In the genomic region with DNA sequence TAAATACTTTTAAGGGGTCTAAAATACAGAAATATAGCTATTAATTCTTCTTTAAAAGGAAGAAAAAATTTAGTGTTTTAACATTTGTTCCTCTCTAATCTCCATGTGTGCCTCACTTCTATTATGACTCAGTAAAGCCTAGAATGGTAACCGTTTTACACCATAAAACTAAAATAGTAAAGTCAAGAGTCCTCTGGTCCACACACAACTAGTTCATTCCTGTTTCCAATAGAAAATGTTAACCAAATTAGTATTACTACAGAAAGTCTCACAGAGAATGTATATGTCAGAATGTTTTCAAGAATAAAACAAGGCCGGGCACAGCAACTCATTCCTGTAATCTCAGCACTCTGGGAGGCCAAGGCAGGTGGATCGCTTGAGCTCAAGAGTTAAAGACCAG, we compare ENCODE assay signal across 26 cellular contexts. TPM values are rescaled to one million over a fixed set of nuclear protein-coding genes. Genes with fewer than 3 reads are reported as not detected.
DNase-seq lines count a peak whose midpoint lies in the region; ATAC-seq and FAIRE-seq lines count a peak whose summit lies in the region.
"Had no signal": no experiment of that assay in that cellular context is flagged by ENCODE, and none has a peak within 500 bp of the region (broad histone marks: within the 10 kb centered on the region; RNA-seq: fewer than 3 reads in every experiment).

No MANE protein-coding gene starts in this region.

- no peak overlapping the region for H3K4me3 Mint-ChIP-seq in stimulated activated effector memory CD8-positive, alpha-beta T cell treated with anti-CD3 and anti-CD28 coated beads, Interleukin-12 subunit alpha, Interleukin-12 subunit beta, amount 100 ng/mL, for 72 hours
- H3K4me3 Mint-ChIP-seq: activated naive CD8-positive, alpha-beta T cell treated with anti-CD3 and anti-CD28 coated beads for 36 hours; T-helper 17 cell had no signal

- ATAC-seq in activated naive CD4-positive, alpha-beta T cell treated with anti-CD3 and anti-CD28 coated beads, Interleukin-2, amount 50 U/mL, for 72 hours, result peak; percentile 68 to 97
- ATAC-seq in GM18870 (IDR thresholded peaks at IDR 0.05; ENCODE audit: unreplicated experiment) (peak; percentile 62), HG02973 (IDR thresholded peaks at IDR 0.05; ENCODE audit: unreplicated experiment) (peak; percentile 71)
- ATAC-seq in stimulated activated effector memory CD8-positive, alpha-beta T cell treated with anti-CD3 and anti-CD28 coated beads, Interleukin-12 subunit alpha, Interleukin-12 subunit beta, amount 100 ng/mL, for 72 hours, result peak; percentile 87
- ATAC-seq: HCT116, left colon, PC-3, T-helper 17 cell had no signal

- no peaks in the 10 kb centered on the region for H3K9me3 Mint-ChIP-seq in activated naive CD4-positive, alpha-beta T cell treated with anti-CD3 and anti-CD28 coated beads, Interleukin-2, amount 50 U/mL, for 72 hours
- no peaks in the 10 kb centered on the region for H3K9me3 Mint-ChIP-seq in stimulated activated effector memory CD8-positive, alpha-beta T cell treated with anti-CD3 and anti-CD28 coated beads, Interleukin-12 subunit alpha, Interleukin-12 subunit beta, amount 100 ng/mL, for 72 hours
- H3K9me3 Mint-ChIP-seq: activated naive CD8-positive, alpha-beta T cell treated with anti-CD3 and anti-CD28 coated beads for 36 hours; activated T-helper 2 cell treated with anti-CD3 and anti-CD28 coated beads, Interferon-gamma antibody, Interleukin-2, Interleukin-4, amounts not matched to agents 10 μg/mL and 5 μg/mL and 100 μg/mL, durations not matched to agents 14 hours and 24 hours and 36 hours had no signal

- H3K4me1 Mint-ChIP-seq in stimulated activated effector memory CD8-positive, alpha-beta T cell treated with anti-CD3 and anti-CD28 coated beads, Interleukin-12 subunit alpha, Interleukin-12 subunit beta, amount 100 ng/mL, for 72 hours, result peaks cover 58% of the 10 kb centered on the region

- FAIRE-seq in frontal cortex (lab: Jason Lieb, UNC), result no peak

- H3K36me3 Mint-ChIP-seq in activated naive CD4-positive, alpha-beta T cell treated with anti-CD3 and anti-CD28 coated beads, Interleukin-2, amount 50 U/mL, for 72 hours, result peaks cover 0 to 7% of the 10 kb centered on the region in 2 donors
- H3K36me3 Mint-ChIP-seq in stimulated activated effector memory CD8-positive, alpha-beta T cell treated with anti-CD3 and anti-CD28 coated beads, Interleukin-12 subunit alpha, Interleukin-12 subunit beta, amount 100 ng/mL, for 72 hours, result peaks cover 11% of the 10 kb centered on the region

- no peak for DNase-seq in activated naive CD4-positive, alpha-beta T cell treated with anti-CD3 and anti-CD28 coated beads, Interleukin-2, amount 50 U/mL, for 72 hours (ENCODE audit: low spot score in 2 of 2)
- no peak for DNase-seq in activated naive CD4-positive, alpha-beta T cell (lab: John Stamatoyannopoulos, UW)
- DNase-seq in stimulated activated effector memory CD8-positive, alpha-beta T cell treated with anti-CD3 and anti-CD28 coated beads, Interleukin-12 subunit alpha, Interleukin-12 subunit beta, amount 100 ng/mL, for 72 hours (ENCODE audit: low spot score in 2 of 2), result no peak
- DNase-seq in NCI-H2107 (lab: John Stamatoyannopoulos, UW), result no peak
- no peak for DNase-seq in frontal cortex (ENCODE audit: low spot score in 2 of 2)
- no peak for DNase-seq in medulla oblongata (ENCODE audit: extremely low spot score)
- DNase-seq: activated CD4-positive, CD25-positive, alpha-beta regulatory T cell treated with anti-CD3 and anti-CD28 coated beads, Interleukin-2, amount 50 U/mL, for 72 hours; activated naive CD8-positive, alpha-beta T cell treated with anti-CD3 and anti-CD28 coated beads for 36 hours; cortex of kidney; DMS153; foreskin fibroblast; left colon; mammary epithelial cell; NCI-H1092 treated with DMSO at 0.1 percent for 48 hours; NCI-H524 treated with DMSO at 0.1 percent for 48 hours; NK-92 treated with Interleukin-12 subunit alpha and Interleukin-12 subunit beta, amount 100 ng/mL, for 24 hours; ovary; PC-3; SK-N-SH; stimulated activated CD8-positive, alpha-beta memory T cell treated with anti-CD3 and anti-CD28 coated beads, Interleukin-4, amount 100 ng/mL, for 48 hours; T-helper 17 cell; trophoblast cell had no signal

- no peak overlapping the region for H3K27ac Mint-ChIP-seq in activated naive CD4-positive, alpha-beta T cell treated with anti-CD3 and anti-CD28 coated beads, Interleukin-2, amount 50 U/mL, for 72 hours
- peak overlapping the region; percentile 23 for H3K27ac Mint-ChIP-seq in stimulated activated effector memory CD8-positive, alpha-beta T cell treated with anti-CD3 and anti-CD28 coated beads, Interleukin-12 subunit alpha, Interleukin-12 subunit beta, amount 100 ng/mL, for 72 hours
- H3K27ac Mint-ChIP-seq: activated naive CD8-positive, alpha-beta T cell treated with anti-CD3 and anti-CD28 coated beads for 36 hours; activated T-helper 2 cell treated with anti-CD3 and anti-CD28 coated beads, Interferon-gamma antibody, Interleukin-2, Interleukin-4, amounts not matched to agents 10 μg/mL and 5 μg/mL and 100 μg/mL, durations not matched to agents 14 hours and 24 hours and 36 hours had no signal

RNA-seq across cellular contexts. Expression of a gene that starts 55.8 kb away (rescaled TPM):
- total RNA-seq in activated naive CD4-positive, alpha-beta T cell treated with anti-CD3 and anti-CD28 coated beads, Interleukin-2, amount 50 U/mL, for 72 hours, result 10 to 100 TPM; 21.7 to 25.4 TPM
- 21.6 TPM for total RNA-seq in frontal cortex
